Comparison of ENCODE assay signal across 15 cellular contexts in genomic region chr2:239700946-239701345, GRCh38.
"Had no signal": no experiment of that assay in that cellular context is flagged by ENCODE, and none has a peak within 500 bp of the region (broad histone marks: within the 10 kb centered on the region; RNA-seq: fewer than 3 reads in every experiment).

No MANE protein-coding gene starts in this region.

- ATAC-seq: activated naive CD4-positive, alpha-beta T cell treated with anti-CD3 and anti-CD28 coated beads, Interleukin-2, amount 50 U/mL, for 72 hours; left lobe of liver; natural killer cell treated with Interleukin-12 subunit alpha and Interleukin-12 subunit beta and Interleukin-15 and Interleukin-18, amount 100 ng/mL, for 72 hours; stimulated activated naive CD8-positive, alpha-beta T cell treated with anti-CD3 and anti-CD28 coated beads, Interleukin-15, Interleukin-2, amounts not matched to agents 100 U/mL and 50 U/mL, for 24 hours; upper lobe of right lung had no signal

- H3K27ac ChIP-seq: coronary artery, epithelial cell of prostate, prostate gland, SJCRH30, upper lobe of right lung had no signal

- DNase-seq: activated T-cell treated with anti-CD3 and anti-CD28 coated beads for 4 hours; effector memory CD4-positive, alpha-beta T cell; mammary epithelial cell; SJCRH30; stimulated activated CD4-positive, alpha-beta T cell treated with anti-CD3 and anti-CD28 coated beads, Interleukin-12 subunit alpha, Interleukin-12 subunit beta, amount 100 ng/mL, for 4 hours; stimulated activated CD8-positive, alpha-beta memory T cell treated with anti-CD3 and anti-CD28 coated beads, Interleukin-4, amount 100 ng/mL, for 48 hours; stimulated activated naive CD8-positive, alpha-beta T cell treated with anti-CD3 and anti-CD28 coated beads, Interleukin-15, Interleukin-2, amounts not matched to agents 100 U/mL and 50 U/mL, for 24 hours; SW 1271; upper lobe of right lung had no signal
